Comparison of ENCODE assay signal across 21 cellular contexts in the genomic region with DNA sequence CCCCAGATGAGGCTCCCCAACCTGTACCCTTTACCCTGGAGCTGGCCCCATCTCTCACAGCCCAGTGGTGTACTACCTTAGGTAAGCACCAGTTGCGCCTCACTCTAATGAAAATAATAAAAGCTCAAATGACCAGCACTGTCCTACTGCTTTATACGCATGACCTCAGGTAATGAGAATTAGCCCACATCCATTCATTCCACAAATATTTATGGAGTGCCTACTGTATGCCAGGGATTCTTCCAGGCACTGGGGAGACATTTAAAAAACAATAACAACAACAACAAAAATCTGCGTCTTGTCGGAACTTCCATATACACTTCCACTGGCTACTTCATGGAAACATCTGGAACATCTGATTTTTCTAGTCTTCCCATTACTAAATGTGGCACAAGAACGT.
"Had no signal": no experiment of that assay in that cellular context is flagged by ENCODE, and none has a peak within 500 bp of the region (broad histone marks: within the 10 kb centered on the region; RNA-seq: fewer than 3 reads in every experiment).

No MANE protein-coding gene starts in this region.

- H3K27me3 Mint-ChIP-seq: natural killer cell treated with Interleukin-12 subunit alpha and Interleukin-12 subunit beta and Interleukin-15 and Interleukin-18, amount 100 ng/mL, for 72 hours; progenitor cell of endocrine pancreas had no signal

- DNase-seq: activated CD4-positive, alpha-beta T cell treated with anti-CD3 and anti-CD28 coated beads, Interleukin-2, amount 50 U/mL, for 1 hour; activated CD8-positive, alpha-beta memory T cell treated with anti-CD3 and anti-CD28 coated beads for 24 hours; activated naive CD4-positive, alpha-beta T cell treated with anti-CD3 and anti-CD28 coated beads for 36 hours; adrenal gland; left ventricle myocardium inferior; occipital lobe; stimulated activated CD4-positive, alpha-beta T cell treated with anti-CD3 and anti-CD28 coated beads, Interleukin-15, amount 100 ng/mL, for 24 hours; stimulated activated CD4-positive, alpha-beta T cell treated with anti-CD3 and anti-CD28 coated beads, Interleukin-4, amount 100 ng/mL, for 4 hours; stimulated activated CD8-positive, alpha-beta memory T cell treated with anti-CD3 and anti-CD28 coated beads, Interleukin-4, amount 100 ng/mL, for 48 hours; stimulated activated naive CD4-positive, alpha-beta T cell treated with Interleukin-2 at 50 U/mL for 16 hours; SW 1271 had no signal

- H3K9me3 Mint-ChIP-seq: natural killer cell treated with Interleukin-12 subunit alpha and Interleukin-12 subunit beta and Interleukin-15 and Interleukin-18, amount 100 ng/mL, for 72 hours had no signal

- H3K27me3 ChIP-seq: adrenal gland, cardiac muscle cell, esophagus muscularis mucosa, hepatocyte, right atrium auricular region, tibial nerve had no signal

- H3K4me2 ChIP-seq: hepatocyte had no signal

- H3K27ac ChIP-seq: adrenal gland, cardiac muscle cell, esophagus muscularis mucosa, hepatocyte, left ventricle myocardium inferior, right atrium auricular region, skin epidermis, tibial nerve had no signal

- FAIRE-seq: colon, endometrium had no signal

- H3K4me3 ChIP-seq: adrenal gland, cardiac muscle cell, esophagus muscularis mucosa, hepatocyte, left ventricle myocardium inferior, right atrium auricular region, skin epidermis, tibial nerve had no signal

- H3K9me3 ChIP-seq: adrenal gland, esophagus muscularis mucosa, left ventricle myocardium inferior, right atrium auricular region, tibial nerve had no signal

- H2AFZ ChIP-seq: hepatocyte had no signal

- ATAC-seq: natural killer cell treated with Interleukin-12 subunit alpha and Interleukin-12 subunit beta and Interleukin-15 and Interleukin-18, amount 100 ng/mL, for 72 hours had no signal

- H3K36me3 ChIP-seq: adrenal gland, cardiac muscle cell, esophagus muscularis mucosa, left ventricle myocardium inferior, right atrium auricular region had no signal

- H3K36me3 Mint-ChIP-seq: natural killer cell treated with Interleukin-12 subunit alpha and Interleukin-12 subunit beta and Interleukin-15 and Interleukin-18, amount 100 ng/mL, for 72 hours had no signal

- H3K27ac Mint-ChIP-seq: activated naive CD4-positive, alpha-beta T cell treated with anti-CD3 and anti-CD28 coated beads for 36 hours; natural killer cell treated with Interleukin-12 subunit alpha and Interleukin-12 subunit beta and Interleukin-15 and Interleukin-18, amount 100 ng/mL, for 72 hours had no signal

- H3K4me3 Mint-ChIP-seq: activated naive CD4-positive, alpha-beta T cell treated with anti-CD3 and anti-CD28 coated beads for 36 hours; natural killer cell treated with Interleukin-12 subunit alpha and Interleukin-12 subunit beta and Interleukin-15 and Interleukin-18, amount 100 ng/mL, for 72 hours had no signal
